In genomic region chr2:16548036-16548435, GRCh38 we compare ENCODE assay signal across 27 cellular contexts.
"Had no signal": no experiment of that assay in that cellular context is flagged by ENCODE, and none has a peak within 500 bp of the region (broad histone marks: within the 10 kb centered on the region; RNA-seq: fewer than 3 reads in every experiment).

No MANE protein-coding gene starts in this region.

- H3K27me3 ChIP-seq: colonic mucosa, dorsolateral prefrontal cortex, esophagus squamous epithelium, foreskin keratinocyte, gastrocnemius medialis, gastroesophageal sphincter, heart left ventricle, heart right ventricle had no signal

- H3K4me1 ChIP-seq: colonic mucosa, esophagus squamous epithelium, foreskin keratinocyte, gastrocnemius medialis, gastroesophageal sphincter, heart left ventricle, heart right ventricle had no signal

- FAIRE-seq: colon, endometrium, endothelial cell of umbilical vein, frontal cortex had no signal

- DNase-seq: colonic mucosa; cortex of kidney; dermis blood vessel endothelial cell; dorsolateral prefrontal cortex; effector CD4-positive, alpha-beta T cell; effector CD8-positive, alpha-beta T cell; effector memory CD4-positive, alpha-beta T cell; effector memory CD8-positive, alpha-beta T cell; endodermal cell; erythroblast; esophagus squamous epithelium; foreskin fibroblast; foreskin keratinocyte; foreskin melanocyte; gastrocnemius medialis; glutamatergic neuron; head of caudate nucleus; heart left ventricle; heart right ventricle had no signal

- ATAC-seq: effector memory CD8-positive, alpha-beta T cell; esophagus mucosa; foreskin keratinocyte; gastrocnemius medialis; gastroesophageal sphincter; heart left ventricle; heart right ventricle had no signal

- H3K27ac ChIP-seq: colonic mucosa, coronary artery, dorsolateral prefrontal cortex, epithelial cell of prostate, esophagus squamous epithelium, foreskin keratinocyte, gastrocnemius medialis, gastroesophageal sphincter, heart left ventricle, heart right ventricle had no signal

- H3K9me3 ChIP-seq: colonic mucosa, esophagus squamous epithelium, gastrocnemius medialis, gastroesophageal sphincter, heart left ventricle, heart right ventricle had no signal

- H3K4me3 ChIP-seq: colonic mucosa, coronary artery, dorsolateral prefrontal cortex, esophagus squamous epithelium, gastrocnemius medialis, gastroesophageal sphincter, heart left ventricle, heart right ventricle had no signal

- H3K36me3 ChIP-seq: colonic mucosa, esophagus squamous epithelium had no signal
